In genomic region chr5:136212252-136212721, GRCh38 we compare ENCODE assay signal across 9 cellular contexts. TPM values are rescaled to one million over a fixed set of nuclear protein-coding genes. Genes with fewer than 3 reads are reported as not detected.
DNase-seq lines count a peak whose midpoint lies in the region; ATAC-seq, FAIRE-seq and TF ChIP-seq lines count a peak whose summit lies in the region.
"Had no signal": no experiment of that assay in that cellular context is flagged by ENCODE, and none has a peak within 500 bp of the region (broad histone marks: within the 10 kb centered on the region; RNA-seq: fewer than 3 reads in every experiment).

No MANE protein-coding gene starts in this region.

- no peak overlapping the region for H2AFZ ChIP-seq in trophoblast cell (ENCODE audit: insufficient read depth, low read length, poor library complexity)

- H3K79me2 ChIP-seq in trophoblast cell (ENCODE audit: control insufficient read depth, insufficient read depth, low read length, poor library complexity), result no peaks in the 10 kb centered on the region

- no peak overlapping the region for H3K27ac ChIP-seq in trophoblast cell (ENCODE audit: low read depth, low read length)

- no peaks in the 10 kb centered on the region for H3K9me3 Mint-ChIP-seq in activated T-cell treated with anti-CD3 and anti-CD28 coated beads, Interleukin-2, amount 50 U/mL, for 4 hours
- H3K9me3 Mint-ChIP-seq: activated naive CD4-positive, alpha-beta T cell treated with anti-CD3 and anti-CD28 coated beads, Interleukin-2, amount 50 U/mL, for 72 hours had no signal

- H3K4me1 ChIP-seq in trophoblast cell (ENCODE audit: control insufficient read depth in 1 of 2, insufficient read depth in 2 of 2, low read length in 2 of 2), result no peaks in the 10 kb centered on the region

- H3K27me3 ChIP-seq in trophoblast cell (ENCODE audit: insufficient read depth, low read length), result no peaks in the 10 kb centered on the region

- H2BK120ac ChIP-seq in trophoblast cell (ENCODE audit: insufficient read depth, low read length, poor library complexity), result no peak overlapping the region

- no peaks in the 10 kb centered on the region for H3K36me3 ChIP-seq in trophoblast cell (ENCODE audit: control insufficient read depth in 1 of 2, insufficient read depth in 2 of 2, low read length in 2 of 2)

- no peak overlapping the region for H3K23ac ChIP-seq in trophoblast cell (ENCODE audit: low read length)

- H2BK12ac ChIP-seq in trophoblast cell (ENCODE audit: low read length), result no peak overlapping the region

- H2BK5ac ChIP-seq in trophoblast cell (ENCODE audit: low read depth, low read length, poor library complexity), result no peak overlapping the region

- peak; percentile 91 for TF ChIP-seq CTCF in fibroblast of villous mesenchyme (IDR thresholded peaks at IDR 0.05; ENCODE audit: insufficient read depth, low read depth, low read length)

- H3K79me1 ChIP-seq in trophoblast cell (ENCODE audit: low read length), result no peaks in the 10 kb centered on the region

- H3K4ac ChIP-seq in trophoblast cell (ENCODE audit: low read depth, low read length), result no peak overlapping the region

- ATAC-seq in activated T-cell treated with anti-CD3 and anti-CD28 coated beads, Interleukin-2, amount 50 U/mL, for 4 hours, result peak in 1 of 2 donors; percentile 27
- ATAC-seq: activated naive CD4-positive, alpha-beta T cell treated with anti-CD3 and anti-CD28 coated beads, Interleukin-2, amount 50 U/mL, for 72 hours had no signal

- no peaks in the 10 kb centered on the region for H3K9me3 ChIP-seq in trophoblast cell (ENCODE audit: insufficient read depth, low read depth, low read length)

- H3K4me3 Mint-ChIP-seq in activated T-cell treated with anti-CD3 and anti-CD28 coated beads, Interleukin-2, amount 50 U/mL, for 4 hours, result no peak overlapping the region

- H3K14ac ChIP-seq in trophoblast cell (ENCODE audit: low read length), result no peak overlapping the region

- H3K4me3 ChIP-seq in fibroblast of villous mesenchyme (ENCODE audit: low read depth, low read length) (no peak overlapping the region), trophoblast cell (ENCODE audit: low read depth, low read length) (no peak overlapping the region)

- no peak overlapping the region for H4K8ac ChIP-seq in trophoblast cell (ENCODE audit: low read depth, low read length)

- H3K27me3 Mint-ChIP-seq in activated T-cell treated with anti-CD3 and anti-CD28 coated beads, Interleukin-2, amount 50 U/mL, for 4 hours (ENCODE audit: low read depth), result peaks cover 21% of the 10 kb centered on the region

- no peak overlapping the region for H2AK5ac ChIP-seq in trophoblast cell (ENCODE audit: low read length)

- H3K36me3 Mint-ChIP-seq in activated T-cell treated with anti-CD3 and anti-CD28 coated beads, Interleukin-2, amount 50 U/mL, for 4 hours (ENCODE audit: insufficient read depth), result no peaks in the 10 kb centered on the region
- H3K36me3 Mint-ChIP-seq: activated naive CD4-positive, alpha-beta T cell treated with anti-CD3 and anti-CD28 coated beads, Interleukin-2, amount 50 U/mL, for 72 hours had no signal

- H3K4me2 ChIP-seq in trophoblast cell (ENCODE audit: low read length), result no peak overlapping the region

- no peak for FAIRE-seq in H54 (lab: Jason Lieb, UNC)

- no peak overlapping the region for H3K18ac ChIP-seq in trophoblast cell (ENCODE audit: low read length)

- no peak overlapping the region for H3K9ac ChIP-seq in trophoblast cell (ENCODE audit: low read length)

- TF ChIP-seq POLR2A in H54 (IDR thresholded peaks at IDR 0.05; ENCODE audit: low read depth, low read length), result no peak

- H3K4me1 Mint-ChIP-seq in activated T-cell treated with anti-CD3 and anti-CD28 coated beads, Interleukin-2, amount 50 U/mL, for 4 hours (ENCODE audit: low read depth), result no peaks in the 10 kb centered on the region

- no peak overlapping the region for H4K91ac ChIP-seq in trophoblast cell (ENCODE audit: low read depth, low read length)

- no CpG with 5 or more reads among the region's 10 CpGs for WGBS in trophoblast cell (ENCODE audit: extremely low coverage, insufficient coverage, insufficient read length)

- no peak overlapping the region for H4K12ac ChIP-seq in trophoblast cell (ENCODE audit: low read depth, low read length)

- DNase-seq in EL, result peak; percentile 42
- DNase-seq in H54 (ENCODE audit: insufficient read length, low spot score), result peak; percentile 58
- DNase-seq in NCI-H345 (lab: John Stamatoyannopoulos, UW), result peak; percentile 64
- DNase-seq in activated T-cell treated with anti-CD3 and anti-CD28 coated beads, Interleukin-2, amount 50 U/mL, for 4 hours, result peak; percentile 36
- peak; percentile 47 for DNase-seq in fibroblast of villous mesenchyme (ENCODE audit: low read depth)
- DNase-seq in trophoblast cell, result peak; percentile 38 to 67
- no peak for DNase-seq in cortex of kidney (lab: John Stamatoyannopoulos, UW)
- DNase-seq in cerebellar nuclear complex (lab: John Stamatoyannopoulos, UW), result no peak

RNA-seq across cellular contexts. Expression of gene SMIM32, which starts 19.3 kb away (rescaled TPM):
- not detected for total RNA-seq in activated T-cell treated with anti-CD3 and anti-CD28 coated beads, Interleukin-2, amount 50 U/mL, for 4 hours
- not detected in 2 replicates for total RNA-seq in fibroblast of villous mesenchyme
- 2.0 and 2.4 TPM in 2 replicates for polyA plus RNA-seq in trophoblast cell (2013)
- total RNA-seq: activated naive CD4-positive, alpha-beta T cell treated with anti-CD3 and anti-CD28 coated beads, Interleukin-2, amount 50 U/mL, for 72 hours had no signal

Comparison
In these comparisons a context has a peak if more than half of its experiments do, and no peak if none do; other contexts are left out.
1. DNase-seq: peak in EL (single experiment), H54 (single experiment), NCI-H345 (single experiment), activated T-cell treated with anti-CD3 and anti-CD28 coated beads, Interleukin-2, amount 50 U/mL, for 4 hours (single experiment), fibroblast of villous mesenchyme (single experiment) and trophoblast cell (2 of 2); none in cortex of kidney (single experiment) and cerebellar nuclear complex (0 of 2).